ENCODE assay signal across 17 cellular contexts in the genomic region with DNA sequence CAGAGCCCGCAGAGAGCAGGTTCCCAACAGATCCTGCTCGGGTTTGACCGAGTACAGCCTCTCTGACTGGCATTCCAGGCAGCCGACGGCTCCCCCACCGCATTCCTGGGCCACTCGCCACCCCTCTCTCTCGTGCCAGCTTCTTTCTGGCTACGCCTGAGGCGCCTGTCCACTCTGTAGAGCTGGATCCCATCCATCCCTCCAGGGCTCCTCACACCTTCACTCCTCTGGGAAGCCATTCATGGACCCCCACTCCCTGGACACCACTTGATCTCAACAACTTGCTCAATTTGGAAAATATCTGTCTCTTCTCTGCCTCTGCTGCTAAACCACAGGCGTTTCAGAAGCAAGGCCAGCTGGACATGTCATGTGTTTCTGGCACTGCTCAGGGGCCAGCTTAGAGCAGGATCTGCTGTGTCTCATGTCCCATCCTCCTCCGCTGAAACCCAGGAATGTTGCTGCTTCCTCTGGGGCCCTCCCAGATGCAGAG. TPM values are rescaled to one million over a fixed set of nuclear protein-coding genes. Genes with fewer than 3 reads are reported as not detected.
DNase-seq lines count a peak whose midpoint lies in the region; ATAC-seq and TF ChIP-seq lines count a peak whose summit lies in the region.
"Had no signal": no experiment of that assay in that cellular context is flagged by ENCODE, and none has a peak within 500 bp of the region (broad histone marks: within the 10 kb centered on the region; RNA-seq: fewer than 3 reads in every experiment).

No MANE protein-coding gene starts in this region.

- no peaks in the 10 kb centered on the region for H3K9me3 ChIP-seq in body of pancreas
- H3K9me3 ChIP-seq: colonic mucosa had no signal

- ATAC-seq in body of pancreas: peak; percentile 33
- peak; percentile 93 to 94 for ATAC-seq in left cardiac atrium
- no peak for ATAC-seq in HG03045 (IDR thresholded peaks at IDR 0.05; ENCODE audit: unreplicated experiment)
- ATAC-seq: Panc1 had no signal

- H3K27ac ChIP-seq in body of pancreas: no peak overlapping the region
- peak overlapping the region; percentile 43 for H3K27ac ChIP-seq in rectal smooth muscle tissue (ENCODE audit: low read depth, low read length)
- H3K27ac ChIP-seq: colonic mucosa had no signal

- H3K27me3 ChIP-seq in body of pancreas (no peaks in the 10 kb centered on the region), rectal smooth muscle tissue (ENCODE audit: control insufficient read depth, insufficient read depth, low read length) (no peaks in the 10 kb centered on the region)
- H3K27me3 ChIP-seq: colonic mucosa had no signal

- peak; percentile 28 for DNase-seq in ELR (ENCODE audit: low read depth)
- peak in 2 of 4 donors; percentile 19 to 31 for DNase-seq in body of pancreas
- peak; percentile 65 for DNase-seq in left cardiac atrium
- DNase-seq in activated CD4-positive, alpha-beta T cell treated with anti-CD3 and anti-CD28 coated beads for 48 hours: no peak
- no peak for DNase-seq in stimulated activated CD4-positive, alpha-beta T cell treated with anti-CD3 and anti-CD28 coated beads, Interleukin-4, amount 100 ng/mL, for 1 hour
- DNase-seq in NCI-H2227 treated with DMSO at 0.1 percent for 48 hours (lab: John Stamatoyannopoulos, UW): no peak
- DNase-seq: activated CD4-positive, alpha-beta memory T cell treated with anti-CD3 and anti-CD28 coated beads, Interleukin-2, amount 10 ng/mL, durations not matched to agents 7 days and 5 days; activated naive CD4-positive, alpha-beta T cell; CD4-positive, alpha-beta T cell; colonic mucosa; MV-4-11; occipital lobe; stimulated activated CD4-positive, alpha-beta T cell treated with anti-CD3 and anti-CD28 coated beads, Interleukin-4, amount 100 ng/mL, for 24 hours; T-helper 9 cell had no signal

- H3K36me3 ChIP-seq in body of pancreas (replicated peaks in 1 of 2; ENCODE audit: insufficient read depth in 1 of 2, low read depth in 2 of 2) (no peaks in the 10 kb centered on the region), rectal smooth muscle tissue (ENCODE audit: control insufficient read depth, insufficient read depth, low read length) (no peaks in the 10 kb centered on the region)
- H3K36me3 ChIP-seq: colonic mucosa had no signal

- no peaks in the 10 kb centered on the region for H3K4me1 ChIP-seq in body of pancreas
- H3K4me1 ChIP-seq in rectal smooth muscle tissue (ENCODE audit: control insufficient read depth, insufficient read depth, low read length): peaks cover 11% of the 10 kb centered on the region
- H3K4me1 ChIP-seq: colonic mucosa had no signal

- no peak overlapping the region for H3K4me3 ChIP-seq in body of pancreas
- H3K4me3 ChIP-seq in rectal smooth muscle tissue (ENCODE audit: low read length): no peak overlapping the region
- H3K4me3 ChIP-seq: colonic mucosa had no signal

- intact Hi-C loops in body of pancreas (cut with DNase I): no loop called here
- intact Hi-C loops in left cardiac atrium (cut with DNase I): no loop called here

- no peak for TF ChIP-seq POLR2A in body of pancreas (IDR thresholded peaks at IDR 0.05)

- no peak for TF ChIP-seq CTCF in body of pancreas (IDR thresholded peaks at IDR 0.05)

- WGBS in body of pancreas, 2 donors: 45 to 52% methylated on average over 7 to 12 of the region's 12 CpGs

- no peak overlapping the region for H3K9ac ChIP-seq in rectal smooth muscle tissue (ENCODE audit: low read length)

RNA-seq across cellular contexts. Expression of a gene that starts 30.6 kb away (rescaled TPM):
- under 1 TPM in 1 of 2 donors, not detected in 1; 0.26 TPM for total RNA-seq in body of pancreas
- 100 to 1,000 TPM; 235 to 274 TPM for total RNA-seq in left cardiac atrium

RNA-seq across cellular contexts. Expression of a gene that starts 45.3 kb away (rescaled TPM):
- total RNA-seq in body of pancreas (1 to 10 TPM; 2.1 to 5.9 TPM), left cardiac atrium (10 to 100 TPM; 12.0 to 12.6 TPM)

RNA-seq across cellular contexts. Expression of a gene that starts 51.3 kb away (rescaled TPM):
- total RNA-seq in body of pancreas (10 to 100 TPM in 1 of 2 donors, 1 to 10 TPM in 1; 8.6 to 14.2 TPM), left cardiac atrium (1 to 10 TPM; 8.3 to 9.1 TPM)

Comparison
In these comparisons a context has a peak if more than half of its experiments do, and no peak if none do; other contexts are left out.
1. DNase-seq: peak in ELR (single experiment) and left cardiac atrium (single experiment); none in activated CD4-positive, alpha-beta T cell treated with anti-CD3 and anti-CD28 coated beads for 48 hours (single experiment), stimulated activated CD4-positive, alpha-beta T cell treated with anti-CD3 and anti-CD28 coated beads, Interleukin-4, amount 100 ng/mL, for 1 hour (single experiment) and NCI-H2227 treated with DMSO at 0.1 percent for 48 hours (single experiment).
2. RNA of a gene that starts 30.6 kb away (total RNA-seq): 235 to 274 TPM in left cardiac atrium; 0.26 TPM in body of pancreas; every median in the first group is over 100 times any median in the second.